9 cellular contexts compared by ENCODE assay signal in the genomic region with DNA sequence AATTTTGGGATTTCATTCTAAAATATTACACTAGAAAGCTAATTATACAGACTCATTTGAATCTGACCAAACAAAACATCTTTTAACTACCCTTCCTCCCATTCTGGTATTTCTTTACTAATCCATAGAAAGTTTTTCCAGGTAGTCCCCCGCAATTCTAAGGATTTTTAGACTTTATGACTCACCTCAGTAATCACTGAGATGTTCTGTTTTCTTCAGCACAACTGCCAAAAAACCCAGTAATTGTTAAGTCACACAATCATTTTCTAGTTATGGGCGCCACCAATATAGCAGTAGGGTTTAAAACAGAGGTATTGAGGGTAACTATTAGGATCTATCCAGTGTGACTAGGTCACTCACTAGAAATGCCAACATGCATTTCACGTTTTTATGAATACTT. TPM values are rescaled to one million over a fixed set of nuclear protein-coding genes. Genes with fewer than 3 reads are reported as not detected.
DNase-seq lines count a peak whose midpoint lies in the region; ATAC-seq and TF ChIP-seq lines count a peak whose summit lies in the region.
"Had no signal": no experiment of that assay in that cellular context is flagged by ENCODE, and none has a peak within 500 bp of the region (broad histone marks: within the 10 kb centered on the region; RNA-seq: fewer than 3 reads in every experiment).

No MANE protein-coding gene starts in this region.

- H2BK15ac ChIP-seq in H9 (ENCODE audit: low read depth, low read length), result no peak overlapping the region

- peaks cover 5% of the 10 kb centered on the region for H3K79me1 ChIP-seq in H9 (ENCODE audit: insufficient read depth, low read depth, low read length, poor library complexity, severe bottlenecking)

- no peak overlapping the region for H4K8ac ChIP-seq in H9 (replicated peaks; ENCODE audit: insufficient read length, low read depth, low read length)

- no peaks in the 10 kb centered on the region for H3K9me2 ChIP-seq in SU-DHL-6 (replicated peaks; ENCODE audit: insufficient read depth, low read length)

- H2BK12ac ChIP-seq in H9 (ENCODE audit: insufficient read length, low read depth, low read length), result no peak overlapping the region

- no peaks in the 10 kb centered on the region; a peak in 1 of 5 replicates for H3K9me3 Mint-ChIP-seq in H9
- no peaks in the 10 kb centered on the region for H3K9me3 Mint-ChIP-seq in stimulated activated memory B cell treated with anti-CD40 and anti-IgM and Interleukin-4, amounts not matched to agents 10 μg/mL and 1 μg/mL and 100 μg/mL, for 72 hours
- H3K9me3 Mint-ChIP-seq in activated naive CD8-positive, alpha-beta T cell treated with anti-CD3 and anti-CD28 coated beads, Interleukin-2, amount 50 U/mL, for 24 hours, result no peaks in the 10 kb centered on the region

- no CpG with 5 or more reads among the region's 3 CpGs for WGBS in H9 (ENCODE audit: extremely low coverage, insufficient read length, low lambda C conversion rate)

- peaks cover 34% of the 10 kb centered on the region; the same call in 1 of the 2 replicates for H3K79me2 ChIP-seq in H9 (ENCODE audit: insufficient read depth, low read length)
- H3K79me2 ChIP-seq in SU-DHL-6 (ENCODE audit: insufficient read depth, low read length), result peaks cover 83% of the 10 kb centered on the region

- H3K36me3 ChIP-seq in SU-DHL-6 (ENCODE audit: low read length), result peaks cover 31% of the 10 kb centered on the region
- H3K36me3 ChIP-seq in subcutaneous abdominal adipose tissue (ENCODE audit: control insufficient read depth in 5 of 5, insufficient read depth in 5 of 5, low read length in 5 of 5), result peaks cover 4 to 27% (median 18%) of the 10 kb centered on the region in 5 donors

- peaks cover 24 to 38% (median 34%) of the 10 kb centered on the region in 3 experiments for H3K36me3 Mint-ChIP-seq in H9 (ENCODE audit: insufficient read depth in 1 of 3, low read depth in 3 of 3)
- H3K36me3 Mint-ChIP-seq in stimulated activated memory B cell treated with anti-CD40 and anti-IgM and Interleukin-4, amounts not matched to agents 10 μg/mL and 1 μg/mL and 100 μg/mL, for 72 hours, result peaks cover 29% of the 10 kb centered on the region
- H3K36me3 Mint-ChIP-seq in activated naive CD8-positive, alpha-beta T cell treated with anti-CD3 and anti-CD28 coated beads, Interleukin-2, amount 50 U/mL, for 24 hours (ENCODE audit: low read depth), result peaks cover 37% of the 10 kb centered on the region

- DNase-seq in H9, result no peak
- DNase-seq in COLO668 (lab: John Stamatoyannopoulos, UW; ENCODE audit: unreplicated experiment), result no peak
- no peak for DNase-seq in activated naive CD8-positive, alpha-beta T cell treated with anti-CD3 and anti-CD28 coated beads, Interleukin-2, amount 50 U/mL, for 24 hours
- DNase-seq: NCI-H187 treated with DMSO at 0.1 percent for 48 hours had no signal

- no peak overlapping the region for H3K56ac ChIP-seq in H9 (ENCODE audit: insufficient read length, low read depth, low read length)

- ATAC-seq in GM21825 (IDR thresholded peaks at IDR 0.05; ENCODE audit: unreplicated experiment), result no peak
- ATAC-seq in stimulated activated memory B cell treated with anti-CD40 and anti-IgM and Interleukin-4, amounts not matched to agents 10 μg/mL and 1 μg/mL and 100 μg/mL, for 72 hours, result no peak
- no peak for ATAC-seq in activated naive CD8-positive, alpha-beta T cell treated with anti-CD3 and anti-CD28 coated beads, Interleukin-2, amount 50 U/mL, for 24 hours

- H3K9ac ChIP-seq in H9 (ENCODE audit: extremely low read depth, insufficient read length, low read length) (peak overlapping the region; percentile 20), SU-DHL-6 (ENCODE audit: low read length) (peak overlapping the region; percentile 72), subcutaneous abdominal adipose tissue (ENCODE audit: low read length in 5 of 5) (peak overlapping the region in 4 of 5 donors; percentile 70 to 92 (median 87))

- H3K4me1 ChIP-seq in H9 (ENCODE audit: insufficient read depth, low read length), result no peaks in the 10 kb centered on the region
- H3K4me1 ChIP-seq in subcutaneous abdominal adipose tissue (ENCODE audit: control insufficient read depth in 5 of 5, insufficient read depth in 5 of 5, low read length in 5 of 5), result peaks cover 6 to 46% (median 38%) of the 10 kb centered on the region in 5 donors

- H4K91ac ChIP-seq in H9 (ENCODE audit: insufficient read length, low read depth, low read length), result no peak overlapping the region

- H2AFZ ChIP-seq in H9 (ENCODE audit: low read length), result no peak overlapping the region
- no peak overlapping the region for H2AFZ ChIP-seq in SU-DHL-6 (ENCODE audit: low read depth, low read length, severe bottlenecking)

- H3K4me2 ChIP-seq in H9 (ENCODE audit: insufficient read depth, insufficient read length, low read length) (peak overlapping the region; percentile 57), SU-DHL-6 (ENCODE audit: low read depth, low read length, poor library complexity, severe bottlenecking) (peak overlapping the region; percentile 96)

- no peaks in the 10 kb centered on the region for H4K20me1 ChIP-seq in H9 (ENCODE audit: control insufficient read depth, insufficient read depth, insufficient read length)
- H4K20me1 ChIP-seq in SU-DHL-6 (ENCODE audit: low read depth, low read length), result peaks cover 38% of the 10 kb centered on the region

- peaks cover 4% of the 10 kb centered on the region for H3K23me2 ChIP-seq in H9 (ENCODE audit: insufficient read length, low read depth, low read length, poor library complexity, severe bottlenecking)

- no peak overlapping the region for H2BK120ac ChIP-seq in H9 (ENCODE audit: low read depth, low read length, poor library complexity, severe bottlenecking)

- no peak overlapping the region for H2BK5ac ChIP-seq in H9 (ENCODE audit: insufficient read length, low read length)

- peaks cover 11 to 15% of the 10 kb centered on the region in 2 experiments for H3K4me1 Mint-ChIP-seq in H9
- peaks cover 56% of the 10 kb centered on the region for H3K4me1 Mint-ChIP-seq in stimulated activated memory B cell treated with anti-CD40 and anti-IgM and Interleukin-4, amounts not matched to agents 10 μg/mL and 1 μg/mL and 100 μg/mL, for 72 hours
- peaks cover 56% of the 10 kb centered on the region for H3K4me1 Mint-ChIP-seq in activated naive CD8-positive, alpha-beta T cell treated with anti-CD3 and anti-CD28 coated beads, Interleukin-2, amount 50 U/mL, for 24 hours

- H3K18ac ChIP-seq in H9 (ENCODE audit: insufficient read length, low read depth, low read length), result no peak overlapping the region

- no peaks in the 10 kb centered on the region for H3K27me3 Mint-ChIP-seq in H9 (ENCODE audit: low read depth)
- no peaks in the 10 kb centered on the region for H3K27me3 Mint-ChIP-seq in stimulated activated memory B cell treated with anti-CD40 and anti-IgM and Interleukin-4, amounts not matched to agents 10 μg/mL and 1 μg/mL and 100 μg/mL, for 72 hours
- no peaks in the 10 kb centered on the region for H3K27me3 Mint-ChIP-seq in activated naive CD8-positive, alpha-beta T cell treated with anti-CD3 and anti-CD28 coated beads, Interleukin-2, amount 50 U/mL, for 24 hours

- no peak overlapping the region for H3K14ac ChIP-seq in H9 (ENCODE audit: insufficient read depth, low read length)

- H3F3A ChIP-seq in SU-DHL-6 (ENCODE audit: insufficient read depth), result peaks cover 8% of the 10 kb centered on the region; the same call in 1 of the 2 replicates

- TF ChIP-seq CTCF in H9 (conservative IDR thresholded peaks at IDR 0.05) (no peak), SU-DHL-6 (IDR thresholded peaks at IDR 0.05; ENCODE audit: insufficient read depth, low read length, poor library complexity, severe bottlenecking) (no peak)

- H3K9me3 ChIP-seq in H9 (ENCODE audit: control insufficient read depth, low read depth, low read length) (no peaks in the 10 kb centered on the region), SU-DHL-6 (ENCODE audit: insufficient read depth, low read length) (no peaks in the 10 kb centered on the region), subcutaneous abdominal adipose tissue (ENCODE audit: control insufficient read depth in 5 of 5, low read length in 5 of 5) (no peaks in the 10 kb centered on the region)

- H3K4ac ChIP-seq in H9 (ENCODE audit: low read depth, low read length), result no peak overlapping the region

- H3K27ac Mint-ChIP-seq in H9, result no peak overlapping the region
- H3K27ac Mint-ChIP-seq in stimulated activated memory B cell treated with anti-CD40 and anti-IgM and Interleukin-4, amounts not matched to agents 10 μg/mL and 1 μg/mL and 100 μg/mL, for 72 hours, result no peak overlapping the region
- H3K27ac Mint-ChIP-seq in activated naive CD8-positive, alpha-beta T cell treated with anti-CD3 and anti-CD28 coated beads, Interleukin-2, amount 50 U/mL, for 24 hours, result no peak overlapping the region

- H3K27ac ChIP-seq in H9 (ENCODE audit: insufficient read length, low read depth, low read length), result no peak overlapping the region
- H3K27ac ChIP-seq in SU-DHL-6 (ENCODE audit: low read depth, low read length), result peak overlapping the region; percentile 86; the same call in 1 of the 2 replicates
- peak overlapping the region; percentile 95 for H3K27ac ChIP-seq in subcutaneous abdominal adipose tissue (ENCODE audit: low read depth, low read length)

- no peak overlapping the region for H3K4me3 Mint-ChIP-seq in H9
- H3K4me3 Mint-ChIP-seq in stimulated activated memory B cell treated with anti-CD40 and anti-IgM and Interleukin-4, amounts not matched to agents 10 μg/mL and 1 μg/mL and 100 μg/mL, for 72 hours, result no peak overlapping the region
- H3K4me3 Mint-ChIP-seq in activated naive CD8-positive, alpha-beta T cell treated with anti-CD3 and anti-CD28 coated beads, Interleukin-2, amount 50 U/mL, for 24 hours, result no peak overlapping the region

- H3K27me3 ChIP-seq in H9 (ENCODE audit: insufficient read depth, low read length), result no peaks in the 10 kb centered on the region
- H3K27me3 ChIP-seq in SU-DHL-6 (ENCODE audit: low read length), result no peaks in the 10 kb centered on the region
- peaks cover 0 to 2% (median 0%) of the 10 kb centered on the region in 5 donors for H3K27me3 ChIP-seq in subcutaneous abdominal adipose tissue (ENCODE audit: control insufficient read depth in 5 of 5, insufficient read depth in 4 of 5, low read length in 5 of 5)

- peak overlapping the region; percentile 99 for H3K4me3 ChIP-seq in SU-DHL-6 (ENCODE audit: insufficient read depth, low read length, poor library complexity, severe bottlenecking)
- peak overlapping the region; percentile 95 for H3K4me3 ChIP-seq in iPS-11a (ENCODE audit: low read depth, low read length)
- H3K4me3 ChIP-seq in subcutaneous abdominal adipose tissue (ENCODE audit: low read depth in 1 of 5, low read length in 5 of 5), result peak overlapping the region; percentile 87 to 99 (median 98)

- no peak overlapping the region for H2BK20ac ChIP-seq in H9 (ENCODE audit: low read depth, low read length, poor library complexity, severe bottlenecking)

- H4K5ac ChIP-seq in H9 (ENCODE audit: insufficient read length, low read depth, low read length), result no peak overlapping the region

- H3K23ac ChIP-seq in H9 (ENCODE audit: insufficient read length, low read depth, low read length), result no peak overlapping the region

- H2AK5ac ChIP-seq in H9 (ENCODE audit: insufficient read length, low read length), result no peak overlapping the region

- no peak overlapping the region for H3T11ph ChIP-seq in H9 (ENCODE audit: low read length)

RNA-seq across cellular contexts. Expression of a gene that starts 1.6 kb away (rescaled TPM):
- 12.9 and 13.2 TPM in 2 replicates for total RNA-seq in H9 (2021)

RNA-seq across cellular contexts. Expression of a gene that starts 52.1 kb away (rescaled TPM):
- 340 and 342 TPM in 2 replicates for total RNA-seq in H9 (2021)

Comparison
In these comparisons a context has a peak if more than half of its experiments do, and no peak if none do; other contexts are left out.
1. H3K9ac ChIP-seq: peak in every context shown above with its lines; median percentile 87 in subcutaneous abdominal adipose tissue; 72 in SU-DHL-6; 20 in H9.